ENCODE assay signal across 27 cellular contexts in genomic region chr7:54921116-54921515, GRCh38.
"Had no signal": no experiment of that assay in that cellular context is flagged by ENCODE, and none has a peak within 500 bp of the region (broad histone marks: within the 10 kb centered on the region; RNA-seq: fewer than 3 reads in every experiment).

No MANE protein-coding gene starts in this region.

- H3K4me1 ChIP-seq: heart right ventricle, left ventricle myocardium inferior, prostate gland, uterus had no signal

- DNase-seq: activated CD4-positive, alpha-beta T cell treated with anti-CD3 and anti-CD28 coated beads, Interleukin-2, amount 10 ng/mL, durations not matched to agents 7 days and 5 days; activated CD4-positive, CD25-positive, alpha-beta regulatory T cell treated with anti-CD3 and anti-CD28 coated beads, Interleukin-2, amount 50 U/mL, for 72 hours; activated CD8-positive, alpha-beta T cell treated with anti-CD3 and anti-CD28 coated beads for 36 hours; activated naive CD8-positive, alpha-beta T cell treated with anti-CD3 and anti-CD28 coated beads, Interleukin-2, amount 50 U/mL, for 24 hours; activated T-cell treated with anti-CD3 and anti-CD28 coated beads, Interleukin-2, amount 50 U/mL, for 4 hours; amygdala; central memory CD4-positive, alpha-beta T cell; foreskin melanocyte; heart right ventricle; islet precursor cell; left ventricle myocardium inferior; mucosa of descending colon; nephron progenitor cell; ovary; retina; small intestine; stimulated activated CD4-positive, alpha-beta T cell treated with anti-CD3 and anti-CD28 coated beads, Interleukin-4, amount 100 ng/mL, for 24 hours; stimulated activated naive CD8-positive, alpha-beta T cell treated with anti-CD3 and anti-CD28 coated beads, Interleukin-15, amount 100 ng/mL, for 72 hours; substantia nigra; T-helper 2 cell; uterus had no signal

- FAIRE-seq: small intestine had no signal

- H3K27ac ChIP-seq: heart right ventricle, left ventricle myocardium inferior, neutrophil, ovary, prostate gland, uterus had no signal

- ATAC-seq: activated CD8-positive, alpha-beta T cell treated with anti-CD3 and anti-CD28 coated beads for 36 hours; activated naive CD8-positive, alpha-beta T cell treated with anti-CD3 and anti-CD28 coated beads, Interleukin-2, amount 50 U/mL, for 24 hours; activated T-cell treated with anti-CD3 and anti-CD28 coated beads, Interleukin-2, amount 50 U/mL, for 4 hours; activated T-helper 17 cell treated with anti-CD3 and anti-CD28 coated beads, Interleukin-2, amount 50 U/mL, for 72 hours; esophagus mucosa; heart right ventricle; mucosa of descending colon; sciatic nerve; stimulated activated effector memory CD8-positive, alpha-beta T cell treated with anti-CD3 and anti-CD28 coated beads, Interleukin-12 subunit alpha, Interleukin-12 subunit beta, amount 100 ng/mL, for 72 hours; stimulated activated naive CD8-positive, alpha-beta T cell treated with anti-CD3 and anti-CD28 coated beads, Interleukin-15, amount 100 ng/mL, for 72 hours had no signal

- H3K9me3 ChIP-seq: mucosa of descending colon, neutrophil, ovary, prostate gland, uterus had no signal

- H3K4me3 ChIP-seq: heart right ventricle, left ventricle myocardium inferior, mucosa of descending colon, ovary, prostate gland, uterus had no signal

- H3K27me3 ChIP-seq: heart right ventricle, neutrophil, ovary, uterus had no signal

- H3K36me3 ChIP-seq: heart right ventricle, left ventricle myocardium inferior, neutrophil, ovary, prostate gland, uterus had no signal
